ENCODE assay signal across 3 cellular contexts in the genomic region with DNA sequence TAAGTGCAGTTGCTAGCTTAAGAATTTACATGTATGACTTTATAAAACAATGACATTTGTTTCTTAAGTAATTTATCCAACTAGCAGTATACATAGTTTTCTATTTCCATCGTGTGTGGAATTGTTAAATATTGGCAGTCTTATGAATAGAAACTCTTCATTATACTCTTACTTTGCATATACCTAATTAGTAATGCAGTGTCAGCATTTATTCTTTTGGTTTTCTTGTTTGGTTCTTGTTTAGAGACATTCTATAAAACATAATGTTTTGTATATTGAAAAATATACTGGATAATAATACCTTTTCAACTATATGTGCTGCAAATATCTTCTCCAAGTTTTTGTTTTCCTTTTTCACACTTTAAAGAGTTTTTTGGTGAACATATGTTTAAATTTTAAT.
TF ChIP-seq lines count a peak whose summit lies in the region.

No MANE protein-coding gene starts in this region.

TF ChIP-seq in A549, 52 proteins besides CTCF, POLR2A, EP300 and RAD21:
- TF ChIP-seq MAFK (IDR thresholded peaks at IDR 0.05; ENCODE audit: partially characterized antibody): peak; percentile 92
- TF ChIP-seq FOSB (CRISPR knock-in tag; IDR thresholded peaks at IDR 0.05): no peak

TF ChIP-seq in IMR-90, 13 proteins besides CTCF, POLR2A, EP300 and RAD21:
- TF ChIP-seq MAFK (IDR thresholded peaks at IDR 0.05; ENCODE audit: low read depth, low read length): peak; percentile 98
- no peak for TF ChIP-seq MXI1 (IDR thresholded peaks at IDR 0.05; ENCODE audit: borderline replicate concordance, low read depth, low read length)

TF ChIP-seq in K562, 482 proteins besides CTCF, POLR2A, EP300 and RAD21:
- TF ChIP-seq BCL6 (CRISPR knock-in tag; IDR thresholded peaks at IDR 0.05): no peak
- TF ChIP-seq MAFG (tag; conservative IDR thresholded peaks at IDR 0.05): peak; percentile 60
- peak; percentile 83 for TF ChIP-seq ZNF316 (IDR thresholded peaks at IDR 0.05)
- peak; percentile 75 for TF ChIP-seq MAFF (IDR thresholded peaks at IDR 0.05; ENCODE audit: low read length)
- TF ChIP-seq MAFK (IDR thresholded peaks at IDR 0.05; ENCODE audit: low read length): peak; percentile 90
- TF ChIP-seq C11orf30 (IDR thresholded peaks at IDR 0.05; ENCODE audit: low read depth): peak; percentile 61; the same call in 1 of the 2 replicates
